ENCODE assay signal across 15 cellular contexts in genomic region chr1:17603091-17603841, GRCh38.
DNase-seq lines count a peak whose midpoint lies in the region; ATAC-seq, FAIRE-seq and TF ChIP-seq lines count a peak whose summit lies in the region.
"Had no signal": no experiment of that assay in that cellular context is flagged by ENCODE, and none has a peak within 500 bp of the region (broad histone marks: within the 10 kb centered on the region; RNA-seq: fewer than 3 reads in every experiment).

No MANE protein-coding gene starts in this region.

- no peak overlapping the region for H3K56ac ChIP-seq in H1 (replicated peaks; ENCODE audit: insufficient read length, low read depth, low read length)

- H3K4me2 ChIP-seq in HepG2 (ENCODE audit: low read depth, low read length) (no peak overlapping the region), H1 (ENCODE audit: insufficient read depth in 1 of 2, low read depth in 2 of 2, low read length in 2 of 2) (no peak overlapping the region)

- whole genome bisulfite sequencing in HepG2 (ENCODE audit: low lambda C conversion rate), result 98% methylated on average over 21 of the region's 26 CpGs
- WGBS in right lobe of liver (ENCODE audit: insufficient coverage, low coverage, low lambda C conversion rate, missing lambda C conversion rate), result 54% methylated on average over 3 of the region's 26 CpGs
- WGBS in H1 (ENCODE audit: extremely low coverage in 1 of 2, insufficient coverage in 1 of 2, insufficient read length in 1 of 2, insufficient replicate concordance in 2 of 2, low coverage in 1 of 2, low lambda C conversion rate in 2 of 2, missing lambda C conversion rate in 1 of 2), 2 experiments, result 98% methylated on average over 20 of the region's 26 CpGs; no CpG with 5 or more reads in 1 of the 2 experiments

- POLR2A ChIA-PET in HepG2 (lab: Yijun Ruan, JAX), result interaction anchor here (1.6 kb wide), 1 partner anchor 23 kb away, joined by 6 read pairs; no protein-coding TSS in a partner anchor
- POLR2A ChIA-PET in H1 (lab: Charles Lee; ENCODE audit: partially characterized antibody), result interaction anchor here (1.2 kb wide), 1 partner anchor 9 kb away, joined by 3 read pairs; no protein-coding TSS in a partner anchor

- no peak overlapping the region for H2AK5ac ChIP-seq in H1 (ENCODE audit: low read depth, low read length)

- no peaks in the 10 kb centered on the region for H3K23me2 ChIP-seq in H1 (ENCODE audit: low read depth, low read length)

- H4K8ac ChIP-seq in H1 (ENCODE audit: extremely low read depth, insufficient read depth, low read length), result no peak overlapping the region

- no peak for FAIRE-seq in HepG2 (lab: Jason Lieb, UNC)
- no peak for FAIRE-seq in H1 (lab: Jason Lieb, UNC)

- no peak overlapping the region for H2BK12ac ChIP-seq in H1 (ENCODE audit: low read depth, low read length)

- H2BK5ac ChIP-seq in H1 (ENCODE audit: low read depth, low read length), result no peak overlapping the region; the same call in 1 of the 2 replicates

- intact Hi-C loops in HepG2 (cut with micrococcal nuclease; ENCODE audit: unreplicated experiment) (no loop called here), right lobe of liver (cut with DNase I) (loop anchor here in 1 of 2 donors (10.0 kb wide), 1 partner anchor 98 kb away; no protein-coding TSS in a partner anchor), left cardiac atrium (cut with DNase I) (loop anchor here (10.0 kb wide), 2 partner anchors 58 to 168 kb away; partner anchors contain the start of gene RCC2 (in 1 of the 2))

- peaks cover 5% of the 10 kb centered on the region; the same call in 1 of the 2 replicates for H4K20me1 ChIP-seq in HepG2 (ENCODE audit: insufficient read depth, low read length)
- H4K20me1 ChIP-seq in H1 (replicated peaks in 1 of 2; ENCODE audit: control insufficient read depth in 1 of 2, insufficient read depth in 2 of 2, low read length in 2 of 2), result no peaks in the 10 kb centered on the region

- in situ Hi-C loops in HepG2 (cut with HindIII; ENCODE audit: extremely low pct_ligation_motif_present, low pct_unique_long_range_greater_than_20kb), result no loop called here

- H2BK15ac ChIP-seq in H1 (ENCODE audit: low read length), result no peak overlapping the region

- no peak overlapping the region for H3K18ac ChIP-seq in H1 (ENCODE audit: extremely low read depth, low read length)

- H2BK20ac ChIP-seq in H1 (ENCODE audit: low read length), result no peak overlapping the region

- H3K27ac ChIP-seq in HepG2 (ENCODE audit: extremely low read length, insufficient read depth, low read length), result no peak overlapping the region
- H3K27ac ChIP-seq in right lobe of liver, result no peak overlapping the region
- H3K27ac ChIP-seq in H1 (ENCODE audit: low read depth, low read length), result 0 out of 2 replicates have a peak overlapping the region, but pooled peaks have one; percentile 40
- H3K27ac ChIP-seq: ovary, upper lobe of left lung had no signal

- no peak for TF ChIP-seq EP300 in HepG2 (IDR thresholded peaks at IDR 0.05; ENCODE audit: low read depth in 2 of 2, low read length in 2 of 2)
- TF ChIP-seq EP300 in HepG2 (CRISPR knock-in tag; IDR thresholded peaks at IDR 0.05; ENCODE audit: borderline replicate concordance), result no peak
- no peak for TF ChIP-seq EP300 in H1 (IDR thresholded peaks at IDR 0.05; ENCODE audit: borderline replicate concordance in 1 of 2, low read depth in 2 of 2, low read length in 2 of 2)

- H3K4ac ChIP-seq in H1 (replicated peaks; ENCODE audit: insufficient read length, low read depth, low read length), result no peak overlapping the region

- H2BK120ac ChIP-seq in H1 (replicated peaks; ENCODE audit: low read depth, low read length), result no peak overlapping the region

- DNase-seq in HepG2 (ENCODE audit: low spot score), result no peak
- DNase-seq in right lobe of liver, result no peak
- peak; percentile 2 for DNase-seq in NCI-H748 treated with DMSO at 0.1 percent for 48 hours (lab: John Stamatoyannopoulos, UW)
- DNase-seq in H1 (ENCODE audit: low read depth in 1 of 2, low spot score in 2 of 2), result no peak
- DNase-seq in NCI-H774 (lab: John Stamatoyannopoulos, UW), result no peak
- DNase-seq in left cardiac atrium, result no peak
- DNase-seq: activated CD4-positive, alpha-beta T cell treated with anti-CD3 and anti-CD28 coated beads, Interleukin-2, amount 10 ng/mL, durations not matched to agents 24 days and 14 days; activated T-cell treated with anti-CD3 and anti-CD28 coated beads, Interleukin-2, amount 50 U/mL, for 72 hours; DMS53; MM.1S; OCI-M1; ovary; upper lobe of left lung had no signal

- H3K4me1 ChIP-seq in HepG2 (ENCODE audit: insufficient read depth, low read length) (peaks cover 25% of the 10 kb centered on the region), right lobe of liver (peaks cover 0 to 27% (median 5%) of the 10 kb centered on the region in 4 donors), H1 (replicated peaks in 1 of 4; ENCODE audit: control insufficient read depth in 3 of 4, insufficient read depth in 4 of 4, low read length in 3 of 4) (0 out of 7 replicates have a peak, but pooled peaks cover 0 to under 1% (median 0%) of the 10 kb centered on the region in 4 experiments)

- ATAC-seq in HepG2, result no peak
- no peak for ATAC-seq in right lobe of liver
- no peak for ATAC-seq in HG02610 (IDR thresholded peaks at IDR 0.05; ENCODE audit: unreplicated experiment)
- ATAC-seq in HG03565 (IDR thresholded peaks at IDR 0.05; ENCODE audit: unreplicated experiment), result no peak
- no peak for ATAC-seq in left cardiac atrium
- ATAC-seq: activated T-cell treated with anti-CD3 and anti-CD28 coated beads, Interleukin-2, amount 50 U/mL, for 72 hours had no signal

- no peak overlapping the region for H3K23ac ChIP-seq in H1 (ENCODE audit: insufficient read length)

- TF ChIP-seq RAD21 in HepG2 (CRISPR knock-in tag; IDR thresholded peaks at IDR 0.05) (no peak), H1 (IDR thresholded peaks at IDR 0.05 in 1 of 2, conservative IDR thresholded peaks at IDR 0.05 in 1 of 2; ENCODE audit: low read depth in 2 of 2, low read length in 2 of 2) (no peak)

- H4K91ac ChIP-seq in H1 (replicated peaks; ENCODE audit: insufficient read length, low read length), result no peak overlapping the region

- CTCF ChIA-PET in HepG2 (lab: Yijun Ruan, JAX; ENCODE audit: low intra/inter-chr PET ratio, low total read pairs) (no interaction called here), H1 (lab: Charles Lee; ENCODE audit: partially characterized antibody) (interaction anchor here (0.6 to 86.2 kb wide), 5 partner anchors 22 to 203 kb away, joined by 3 to 1640 read pairs (median 111); no protein-coding TSS in a partner anchor)

- no peak overlapping the region for H3K4me3 ChIP-seq in HepG2 (replicated peaks in 1 of 3; ENCODE audit: insufficient read depth in 1 of 3, low read depth in 2 of 3, low read length in 3 of 3)
- no peak overlapping the region for H3K4me3 ChIP-seq in right lobe of liver
- no peak overlapping the region for H3K4me3 ChIP-seq in H1 (ENCODE audit: extremely low read depth in 1 of 4, insufficient read depth in 2 of 4, low read depth in 3 of 4, low read length in 4 of 4)
- H3K4me3 ChIP-seq: ovary, upper lobe of left lung had no signal

- peaks cover 12% of the 10 kb centered on the region for H3K79me2 ChIP-seq in HepG2 (ENCODE audit: insufficient read depth, low read length)
- H3K79me2 ChIP-seq in H1 (ENCODE audit: control insufficient read depth in 1 of 2, insufficient read depth in 2 of 2, low read length in 2 of 2), result peaks cover 0 to 4% of the 10 kb centered on the region in 2 experiments; a peak in 1 of 4 replicates

- no peak overlapping the region for H3K14ac ChIP-seq in H1 (ENCODE audit: insufficient read length)

- H3K36me3 ChIP-seq in HepG2 (replicated peaks in 1 of 2; ENCODE audit: control insufficient read depth in 1 of 2, insufficient read depth in 2 of 2, low read length in 2 of 2) (peaks cover 44 to 84% of the 10 kb centered on the region in 2 experiments), right lobe of liver (peaks cover 0 to 65% (median 28%) of the 10 kb centered on the region in 4 donors), H1 (ENCODE audit: control insufficient read depth in 2 of 4, insufficient read depth in 4 of 4, low read length in 3 of 4) (peaks cover 0 to 6% (median 1%) of the 10 kb centered on the region in 4 experiments; a peak in 4 of 8 replicates)
- H3K36me3 ChIP-seq: ovary, upper lobe of left lung had no signal

- no peak overlapping the region for H2AFZ ChIP-seq in HepG2 (ENCODE audit: low read length)
- H2AFZ ChIP-seq in H1 (ENCODE audit: low read length), result no peak overlapping the region

- TF ChIP-seq CTCF in HepG2 (CRISPR knock-in tag; IDR thresholded peaks at IDR 0.05) (no peak), right lobe of liver (IDR thresholded peaks at IDR 0.05) (no peak), H1 (IDR thresholded peaks at IDR 0.05; ENCODE audit: control extremely low read depth in 1 of 3, insufficient read depth in 1 of 3, low read depth in 1 of 3, low read length in 3 of 3) (no peak)

- TF ChIP-seq POLR2A in HepG2 (IDR thresholded peaks at IDR 0.05; ENCODE audit: insufficient read depth in 1 of 2, low read depth in 2 of 2, low read length in 2 of 2) (no peak), right lobe of liver (IDR thresholded peaks at IDR 0.05) (no peak), H1 (IDR thresholded peaks at IDR 0.05; ENCODE audit: control extremely low read depth in 1 of 2, low read depth in 2 of 2, low read length in 2 of 2) (no peak)

- H3K9ac ChIP-seq in HepG2 (ENCODE audit: insufficient read depth, low read depth, low read length) (no peak overlapping the region), H1 (replicated peaks in 1 of 4; ENCODE audit: extremely low read depth in 1 of 4, low read depth in 3 of 4, low read length in 3 of 4) (no peak overlapping the region)

- no TSS peak for BruUV-seq in HepG2 (replicated peaks; lab: Mats Ljungman, UMichigan)

- H3K9me3 ChIP-seq in HepG2 (ENCODE audit: low read length) (no peaks in the 10 kb centered on the region), right lobe of liver (no peaks in the 10 kb centered on the region), H1 (ENCODE audit: insufficient read depth in 2 of 2, low read depth in 1 of 2, low read length in 1 of 2) (no peaks in the 10 kb centered on the region)
- H3K9me3 ChIP-seq: ovary, upper lobe of left lung had no signal

- no peaks in the 10 kb centered on the region for H3K27me3 ChIP-seq in HepG2 (ENCODE audit: control insufficient read depth in 1 of 2, insufficient read depth in 2 of 2, low read length in 2 of 2)
- H3K27me3 ChIP-seq in right lobe of liver, result no peaks in the 10 kb centered on the region
- H3K27me3 ChIP-seq in H1 (replicated peaks in 1 of 4; ENCODE audit: control insufficient read depth in 3 of 4, extremely low read depth in 1 of 4, insufficient read depth in 3 of 4, low read length in 3 of 4), result no peaks in the 10 kb centered on the region
- H3K27me3 ChIP-seq: ovary, upper lobe of left lung had no signal

- H4K5ac ChIP-seq in H1 (ENCODE audit: insufficient read length, low read depth, low read length), result no peak overlapping the region

- peaks cover 5% of the 10 kb centered on the region; the same call in 1 of the 2 replicates for H3K79me1 ChIP-seq in H1 (ENCODE audit: low read depth, low read length)

TF ChIP-seq in HepG2, 621 proteins besides CTCF, POLR2A, EP300 and RAD21 (continues in another document):
- TF ChIP-seq AGO2 (optimal IDR thresholded peaks at IDR 0.05; ENCODE audit: low read depth, low read length), result peak; percentile 52
- peak; percentile 43; the same call in 1 of the 2 replicates for TF ChIP-seq RBFOX2 (IDR thresholded peaks at IDR 0.05; ENCODE audit: low read depth, low read length)

TF ChIP-seq in H1, 55 proteins besides CTCF, POLR2A, EP300 and RAD21 (continues in another document):
- no peak for TF ChIP-seq GTF2F1 (IDR thresholded peaks at IDR 0.05; ENCODE audit: borderline replicate concordance, low read depth, low read length)
- no peak for TF ChIP-seq SP2 (IDR thresholded peaks at IDR 0.05; ENCODE audit: low read length)
